In the genomic region with DNA sequence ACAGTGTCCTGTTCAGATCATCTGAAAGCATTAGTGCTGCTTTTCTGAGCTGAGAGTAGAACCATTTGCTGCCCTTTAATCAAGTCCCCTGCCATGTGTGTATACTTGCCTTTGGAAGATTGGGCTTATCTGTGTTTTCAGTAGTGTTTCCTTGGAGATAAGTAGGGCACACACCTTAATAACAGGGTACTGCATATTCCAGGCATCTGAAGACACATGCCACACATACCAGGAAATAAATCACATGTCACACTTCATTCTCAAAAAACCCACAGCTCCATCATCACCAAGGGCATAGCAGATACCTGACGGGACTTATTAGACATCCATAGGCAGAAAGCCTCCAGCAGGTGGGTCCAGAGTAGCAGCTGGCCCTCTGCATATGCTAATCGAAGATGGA, we compare ENCODE assay signal across 19 cellular contexts.
"Had no signal": no experiment of that assay in that cellular context is flagged by ENCODE, and none has a peak within 500 bp of the region (broad histone marks: within the 10 kb centered on the region; RNA-seq: fewer than 3 reads in every experiment).

No MANE protein-coding gene starts in this region.

- H3K4me3 ChIP-seq: right lobe of liver, spleen, thoracic aorta, vagina had no signal

- ATAC-seq: activated T-cell treated with anti-CD3 and anti-CD28 coated beads, Interleukin-2, amount 50 U/mL, for 72 hours; foreskin keratinocyte; right lobe of liver; stimulated activated naive CD8-positive, alpha-beta T cell treated with anti-CD3 and anti-CD28 coated beads, Interleukin-15, amount 100 ng/mL, for 72 hours had no signal

- DNase-seq: activated CD4-positive, alpha-beta T cell treated with anti-CD3 and anti-CD28 coated beads, Interleukin-2, amount 10 ng/mL, durations not matched to agents 7 days and 5 days; activated CD4-positive, CD25-positive, alpha-beta regulatory T cell; activated CD8-positive, alpha-beta memory T cell treated with anti-CD3 and anti-CD28 coated beads, Interleukin-2, amount 50 U/mL, for 48 hours; activated gamma-delta T cell; activated T-cell treated with anti-CD3 and anti-CD28 coated beads, Interleukin-2, amount 50 U/mL, for 72 hours; amniotic stem cell; brain microvascular endothelial cell; cortex of kidney; effector CD8-positive, alpha-beta T cell; foreskin keratinocyte; head of caudate nucleus; immature natural killer cell; occipital lobe; right lobe of liver; spleen; stimulated activated naive CD8-positive, alpha-beta T cell treated with anti-CD3 and anti-CD28 coated beads, Interleukin-15, amount 100 ng/mL, for 72 hours; SW 1271 had no signal
